In genomic region chr19:2244122-2244411, GRCh38 we compare ENCODE assay signal across 16 cellular contexts. TPM values are rescaled to one million over a fixed set of nuclear protein-coding genes. Genes with fewer than 3 reads are reported as not detected.
DNase-seq lines count a peak whose midpoint lies in the region; ATAC-seq, FAIRE-seq and TF ChIP-seq lines count a peak whose summit lies in the region.
"Had no signal": no experiment of that assay in that cellular context is flagged by ENCODE, and none has a peak within 500 bp of the region (broad histone marks: within the 10 kb centered on the region; RNA-seq: fewer than 3 reads in every experiment).

No MANE protein-coding gene starts in this region.

- peaks cover 84% of the 10 kb centered on the region for H4K20me1 ChIP-seq in IMR-90 (ENCODE audit: insufficient read depth, low read length)
- peaks cover 23% of the 10 kb centered on the region for H4K20me1 ChIP-seq in GM12878 (ENCODE audit: control insufficient read depth, insufficient read depth)

- peak overlapping the region; percentile 70 for H2AK9ac ChIP-seq in IMR-90 (replicated peaks; ENCODE audit: low read depth, low read length, poor library complexity)

- no peak for FAIRE-seq in GM12878 (lab: Jason Lieb, UNC)
- FAIRE-seq: A204.1, GM18507, H54 had no signal

- no peak for ATAC-seq in IMR-90 (ENCODE audit: low read depth)
- no peak for ATAC-seq in GM12878
- ATAC-seq: HCT116 had no signal

- no peaks in the 10 kb centered on the region for H3K9me3 ChIP-seq in IMR-90 (ENCODE audit: control insufficient read depth, insufficient read depth, low read length)
- no peaks in the 10 kb centered on the region for H3K9me3 ChIP-seq in GM12878 (replicated peaks; ENCODE audit: control insufficient read depth, insufficient read depth, low read length)

- no peak overlapping the region for H3K4ac ChIP-seq in IMR-90 (ENCODE audit: low read depth, low read length)

- TF ChIP-seq CTCF in IMR-90 (conservative IDR thresholded peaks at IDR 0.05; ENCODE audit: low read depth, low read length) (no peak), GM12878 (IDR thresholded peaks at IDR 0.05 in 2 of 3, conservative IDR thresholded peaks at IDR 0.05 in 1 of 3; ENCODE audit: control insufficient read depth in 2 of 3, extremely low read depth in 1 of 3, insufficient read depth in 1 of 3, low read depth in 3 of 3, low read length in 3 of 3) (no peak), nephron (IDR thresholded peaks at IDR 0.05; ENCODE audit: unreplicated experiment in 3 of 3) (no peak)

- peaks cover 25% of the 10 kb centered on the region for H3K36me3 Mint-ChIP-seq in nephron (ENCODE audit: low read depth)

- no peak overlapping the region for H3K56ac ChIP-seq in IMR-90 (ENCODE audit: extremely low read depth, insufficient read depth, low read length)

- no peak overlapping the region for H2BK5ac ChIP-seq in IMR-90 (ENCODE audit: low read depth, low read length, poor library complexity, severe bottlenecking)

- no peak overlapping the region for H2AK5ac ChIP-seq in IMR-90 (ENCODE audit: low read depth, low read length)

- H3K4me1 ChIP-seq in IMR-90 (ENCODE audit: control insufficient read depth, insufficient read depth, low read length) (peaks cover 10% of the 10 kb centered on the region; the same call in 1 of the 2 replicates), GM12878 (ENCODE audit: control insufficient read depth, insufficient read depth, low read length) (no peaks in the 10 kb centered on the region; the same call in 1 of the 2 replicates)

- dilution Hi-C loops in IMR-90 (cut with HindIII; ENCODE audit: low sequenced_read_pairs, unreplicated experiment) = no loop called here

- H2BK120ac ChIP-seq in IMR-90 (ENCODE audit: low read depth, low read length) = no peak overlapping the region

- no peak overlapping the region for H3K4me3 ChIP-seq in IMR-90 (ENCODE audit: insufficient read depth, low read depth, low read length)
- H3K4me3 ChIP-seq in GM12878 = no peak overlapping the region
- H3K4me3 ChIP-seq: GM23248 had no signal

- SMC1A ChIA-PET in GM12878 (lab: Charles Lee; ENCODE audit: uncharacterized antibody, unreplicated experiment) = no interaction called here

- CTCF ChIA-PET in IMR-90 (lab: Yijun Ruan, JAX) = no interaction called here
- CTCF ChIA-PET in GM12878 (lab: Yijun Ruan, JAX) = no interaction called here

- in situ Hi-C loops in IMR-90 (cut with MboI; ENCODE audit: low sequenced_read_pairs) = no loop called here
- in situ Hi-C loops in GM12878 (cut with MboI) = no loop called here

- no peak overlapping the region for H3K23ac ChIP-seq in IMR-90 (ENCODE audit: low read depth, low read length)

- H3K4me2 ChIP-seq in IMR-90 (ENCODE audit: low read depth, low read length) (no peak overlapping the region), GM12878 (ENCODE audit: control insufficient read depth, insufficient read depth) (no peak overlapping the region)

- peaks cover 7% of the 10 kb centered on the region for H3K9me1 ChIP-seq in IMR-90 (ENCODE audit: insufficient read depth, low read length)

- H3K4me1 Mint-ChIP-seq in nephron = peaks cover 35% of the 10 kb centered on the region

- BruUV-seq in IMR-90 (replicated peaks; lab: Mats Ljungman, UMichigan) (no TSS peak), GM12878 (replicated peaks; lab: Mats Ljungman, UMichigan) (no TSS peak)

- no peak overlapping the region for H3K14ac ChIP-seq in IMR-90 (replicated peaks; ENCODE audit: low read depth, low read length)

- TF ChIP-seq EP300 in GM12878 (IDR thresholded peaks at IDR 0.05; ENCODE audit: borderline replicate concordance in 1 of 2, control insufficient read depth in 1 of 2, low read depth in 2 of 2, low read length in 2 of 2) = no peak

- no peak overlapping the region for H3K4me3 Mint-ChIP-seq in nephron
- H3K4me3 Mint-ChIP-seq: B cell; CD4-positive, alpha-beta T cell had no signal

- no peak overlapping the region for H2BK20ac ChIP-seq in IMR-90 (ENCODE audit: low read depth, low read length)

- 88% methylated on average over 10 of the region's 12 CpGs; no CpG with 5 or more reads in 1 of the 2 experiments for WGBS in IMR-90 (ENCODE audit: extremely low coverage in 2 of 2, insufficient read length in 1 of 2), 2 experiments
- 82% methylated on average over 12 of the region's 12 CpGs for WGBS in GM12878 (ENCODE audit: insufficient coverage, insufficient replicate concordance, low lambda C conversion rate, missing lambda C conversion rate)

- TF ChIP-seq RAD21 in IMR-90 (IDR thresholded peaks at IDR 0.05; ENCODE audit: low read length) = no peak
- TF ChIP-seq RAD21 in GM12878 (IDR thresholded peaks at IDR 0.05; ENCODE audit: insufficient read depth, low read depth, low read length) = no peak

- intact Hi-C loops in IMR-90 (cut with micrococcal nuclease) (no loop called here), GM12878 (cut with micrococcal nuclease; ENCODE audit: unreplicated experiment) (no loop called here)

- no peak for DNase-seq in IMR-90
- DNase-seq in GM12878 (ENCODE audit: low read depth, low spot score) = no peak
- no peak for DNase-seq in globus pallidus (ENCODE audit: low spot score)
- no peak for DNase-seq in NCI-H748 (lab: John Stamatoyannopoulos, UW; ENCODE audit: unreplicated experiment)
- DNase-seq: C1 segment of cervical spinal cord; Calu3; CD4-positive, alpha-beta T cell; DMS 273 treated with DMSO at 0.1 percent for 48 hours; GM23248 had no signal

- H3K9ac ChIP-seq in IMR-90 (ENCODE audit: low read depth, low read length) = no peak overlapping the region
- H3K9ac ChIP-seq in GM12878 (ENCODE audit: control insufficient read depth, insufficient read depth, low read length) = no peak overlapping the region
- H3K9ac ChIP-seq: GM23248 had no signal

- H3K27ac ChIP-seq in IMR-90 (ENCODE audit: insufficient read depth, low read length) (no peak overlapping the region), GM12878 (ENCODE audit: control insufficient read depth, insufficient read depth) (no peak overlapping the region)
- H3K27ac ChIP-seq: GM23248 had no signal

- no peaks in the 10 kb centered on the region for H3K9me3 Mint-ChIP-seq in nephron
- H3K9me3 Mint-ChIP-seq: CD4-positive, alpha-beta T cell had no signal

- POLR2A ChIA-PET in IMR-90 (lab: Charles Lee; ENCODE audit: unreplicated experiment) (no interaction called here), GM12878 (lab: Charles Lee) (no interaction called here)

- no peak overlapping the region for H2AFZ ChIP-seq in IMR-90 (replicated peaks; ENCODE audit: low read length, poor library complexity)
- no peak overlapping the region for H2AFZ ChIP-seq in GM12878 (ENCODE audit: control insufficient read depth, low read depth, low read length)
- H2AFZ ChIP-seq: GM23248 had no signal

- H4K8ac ChIP-seq in IMR-90 (ENCODE audit: low read depth in 2 of 2, low read length in 2 of 2) = no peak overlapping the region

- H3K27me3 ChIP-seq in IMR-90 (ENCODE audit: control insufficient read depth, insufficient read depth, low read length) (no peaks in the 10 kb centered on the region), GM12878 (replicated peaks in 1 of 2; ENCODE audit: control insufficient read depth in 2 of 2, insufficient read depth in 2 of 2, low read length in 1 of 2) (no peaks in the 10 kb centered on the region)

- no peak overlapping the region for H3K18ac ChIP-seq in IMR-90 (ENCODE audit: low read depth, low read length)

- RAD21 ChIA-PET in GM12878 (lab: Charles Lee; ENCODE audit: unreplicated experiment) = no interaction called here

- H2BK15ac ChIP-seq in IMR-90 (ENCODE audit: low read depth, low read length) = no peak overlapping the region

- no peak overlapping the region for H4K5ac ChIP-seq in IMR-90 (ENCODE audit: low read depth, low read length)

- H3K27me3 Mint-ChIP-seq in nephron (ENCODE audit: low read depth) = no peaks in the 10 kb centered on the region
- H3K27me3 Mint-ChIP-seq: B cell; CD4-positive, alpha-beta T cell had no signal

- H3K79me1 ChIP-seq in IMR-90 (ENCODE audit: low read depth in 1 of 2, low read length in 2 of 2) = peaks cover 4 to 52% of the 10 kb centered on the region in 2 experiments; a peak in 2 of 4 replicates

- peaks cover 41% of the 10 kb centered on the region for H3K79me2 ChIP-seq in GM12878 (ENCODE audit: control insufficient read depth, insufficient read depth, low read length)

- no peak overlapping the region for H4K91ac ChIP-seq in IMR-90 (ENCODE audit: insufficient read depth, low read depth, low read length)

- peaks cover 55% of the 10 kb centered on the region for H3K36me3 ChIP-seq in IMR-90 (ENCODE audit: control insufficient read depth, insufficient read depth, low read length)
- peaks cover 12 to 49% of the 10 kb centered on the region in 2 experiments; a peak in 3 of 4 replicates for H3K36me3 ChIP-seq in GM12878 (ENCODE audit: control insufficient read depth in 2 of 2, insufficient read depth in 2 of 2, low read length in 1 of 2)

- peak overlapping the region; percentile 53 to 90 (median 89) for H3K27ac Mint-ChIP-seq in nephron
- H3K27ac Mint-ChIP-seq: B cell; CD4-positive, alpha-beta T cell had no signal

- TF ChIP-seq POLR2A in IMR-90 (IDR thresholded peaks at IDR 0.05; ENCODE audit: low read depth, low read length) (no peak), GM12878 (IDR thresholded peaks at IDR 0.05; ENCODE audit: low read depth, low read length) (peak; percentile 6; the same call in 1 of the 2 replicates)

RNA-seq across cellular contexts. Expression of gene AMH, which starts 5.1 kb away (rescaled TPM):
- total RNA-seq in IMR-90 (2012; rRNA removed) = under 0.01 TPM in 1 of 2 replicates, not detected in the other
- 0.86 and 1.5 TPM in 2 replicates for polyA plus RNA-seq in IMR-90 (2012; rRNA removed)
- 0.06 and 0.22 TPM in 2 replicates for polyA plus RNA-seq in IMR-90 (2012; cell fraction: cytosol; rRNA removed)
- polyA plus RNA-seq in IMR-90 (2012; cell fraction: nucleus; rRNA removed; ENCODE audit: low replicate concordance) = 9.1 and 40.5 TPM in 2 replicates
- total RNA-seq in GM12878 (2013; cell fraction: nucleolus; rRNA removed) = 3.2 and 4.9 TPM in 2 replicates
- total RNA-seq in GM12878 (2014; rRNA removed) = 1.4 and 1.7 TPM in 2 replicates
- total RNA-seq in GM12878 (2014; rRNA removed; fragmentation: Illumina TruSeq; extraction: Trizol) = 0.18 TPM in 1 of 2 replicates, not detected in the other
- total RNA-seq in GM12878 (2021) = 2.1 and 3.5 TPM in 2 replicates
- not detected for polyA plus RNA-seq in GM12878 (2011; ENCODE audit: low read depth)
- polyA plus RNA-seq in GM12878 (2011; rRNA removed) = 0.20 and 0.22 TPM in 2 replicates
- polyA plus RNA-seq in GM12878 (2011; cell fraction: cytosol; rRNA removed) = 0.30 and 0.89 TPM in 2 replicates
- 15.5 and 28.6 TPM in 2 replicates for polyA plus RNA-seq in GM12878 (2011; cell fraction: nucleus; rRNA removed)
- polyA plus RNA-seq in GM12878 (2012) = 0.27 and 0.92 TPM in 2 replicates
- polyA plus RNA-seq in GM12878 (2014; fragmentation: Illumina TruSeq; extraction: Trizol) = not detected in 2 replicates
- not detected for polyA plus RNA-seq in GM12878 (2014; fragmentation: Nextera tagmentation; extraction: Ambion mirVana)
- 2.6 TPM in 2 replicates for polyA plus RNA-seq in GM12878 (2014; rRNA removed)
- under 1 TPM in 1 of 2 experiments, not detected in 1; 0.17 TPM for polyA plus RNA-seq in GM12878 (2016; fragmentation: Nextera tagmentation; extraction: Ambion mirVana)
- polyA minus RNA-seq in GM12878 (2011; rRNA and poly(A)+ RNA removed) = 0.31 TPM in 1 of 2 replicates, not detected in the other
- polyA minus RNA-seq in GM12878 (2011; cell fraction: cytosol; rRNA and poly(A)+ RNA removed) = 1.2 TPM in 1 of 2 replicates, not detected in the other
- 1.6 and 5.0 TPM in 2 replicates for polyA minus RNA-seq in GM12878 (2011; cell fraction: nucleus; rRNA and poly(A)+ RNA removed)
- total RNA-seq: GM23248 had no signal
- polyA plus RNA-seq: GM23248 had no signal

RNA-seq across cellular contexts. Expression of gene SF3A2, which starts 7.4 kb away (rescaled TPM):
- 4.8 and 7.5 TPM in 2 replicates for total RNA-seq in IMR-90 (2012; rRNA removed)
- polyA plus RNA-seq in IMR-90 (2012; rRNA removed) = 29.8 and 34.5 TPM in 2 replicates
- polyA plus RNA-seq in IMR-90 (2012; cell fraction: cytosol; rRNA removed) = 18.6 and 34.5 TPM in 2 replicates
- 82.8 and 174 TPM in 2 replicates for polyA plus RNA-seq in IMR-90 (2012; cell fraction: nucleus; rRNA removed; ENCODE audit: low replicate concordance)
- 88.3 and 88.5 TPM in 2 replicates for total RNA-seq in GM12878 (2013; cell fraction: nucleolus; rRNA removed)
- total RNA-seq in GM12878 (2014; rRNA removed) = 41.5 and 49.3 TPM in 2 replicates
- total RNA-seq in GM12878 (2014; rRNA removed; fragmentation: Illumina TruSeq; extraction: Trizol) = 12.3 and 15.6 TPM in 2 replicates
- 132 and 143 TPM in 2 replicates for total RNA-seq in GM12878 (2021)
- polyA plus RNA-seq in GM12878 (2011; ENCODE audit: low read depth) = 49.8 TPM
- 3.3 and 5.4 TPM in 2 replicates for polyA plus RNA-seq in GM12878 (2011; rRNA removed)
- 11.1 and 14.5 TPM in 2 replicates for polyA plus RNA-seq in GM12878 (2011; cell fraction: cytosol; rRNA removed)
- polyA plus RNA-seq in GM12878 (2011; cell fraction: nucleus; rRNA removed) = 89.6 and 126 TPM in 2 replicates
- 86.1 and 131 TPM in 2 replicates for polyA plus RNA-seq in GM12878 (2012)
- polyA plus RNA-seq in GM12878 (2014; fragmentation: Illumina TruSeq; extraction: Trizol) = 2.4 and 26.9 TPM in 2 replicates
- polyA plus RNA-seq in GM12878 (2014; fragmentation: Nextera tagmentation; extraction: Ambion mirVana) = under 1 TPM; 0.33 to 0.55 TPM
- polyA plus RNA-seq in GM12878 (2014; rRNA removed) = 36.2 and 61.3 TPM in 2 replicates
- polyA plus RNA-seq in GM12878 (2016; fragmentation: Nextera tagmentation; extraction: Ambion mirVana) = 10 to 100 TPM; 34.4 to 39.7 TPM
- 10.2 and 25.5 TPM in 2 replicates for polyA minus RNA-seq in GM12878 (2011; rRNA and poly(A)+ RNA removed)
- 30.7 and 38.0 TPM in 2 replicates for polyA minus RNA-seq in GM12878 (2011; cell fraction: cytosol; rRNA and poly(A)+ RNA removed)
- 69.4 and 102 TPM in 2 replicates for polyA minus RNA-seq in GM12878 (2011; cell fraction: nucleus; rRNA and poly(A)+ RNA removed)

RNA-seq across cellular contexts. Expression of gene PLEKHJ1, which starts 7.9 kb away (rescaled TPM):
- 31.7 and 33.1 TPM in 2 replicates for total RNA-seq in IMR-90 (2012; rRNA removed)
- polyA plus RNA-seq in IMR-90 (2012; rRNA removed) = 62.8 and 69.8 TPM in 2 replicates
- polyA plus RNA-seq in IMR-90 (2012; cell fraction: cytosol; rRNA removed) = 88.7 and 101 TPM in 2 replicates
- polyA plus RNA-seq in IMR-90 (2012; cell fraction: nucleus; rRNA removed; ENCODE audit: low replicate concordance) = 146 and 214 TPM in 2 replicates
- total RNA-seq in GM12878 (2013; cell fraction: nucleolus; rRNA removed) = 30.4 and 31.3 TPM in 2 replicates
- total RNA-seq in GM12878 (2014; rRNA removed) = 131 and 133 TPM in 2 replicates
- 42.8 and 49.7 TPM in 2 replicates for total RNA-seq in GM12878 (2014; rRNA removed; fragmentation: Illumina TruSeq; extraction: Trizol)
- total RNA-seq in GM12878 (2021) = 92.9 and 98.0 TPM in 2 replicates
- 24.5 TPM for polyA plus RNA-seq in GM12878 (2011; ENCODE audit: low read depth)
- 27.7 and 52.0 TPM in 2 replicates for polyA plus RNA-seq in GM12878 (2011; rRNA removed)
- polyA plus RNA-seq in GM12878 (2011; cell fraction: cytosol; rRNA removed) = 90.9 and 142 TPM in 2 replicates
- polyA plus RNA-seq in GM12878 (2011; cell fraction: nucleus; rRNA removed) = 85.3 and 98.1 TPM in 2 replicates
- 53.2 and 83.0 TPM in 2 replicates for polyA plus RNA-seq in GM12878 (2012)
- 13.8 and 32.4 TPM in 2 replicates for polyA plus RNA-seq in GM12878 (2014; fragmentation: Illumina TruSeq; extraction: Trizol)
- 1 to 10 TPM; 1.3 to 6.9 TPM for polyA plus RNA-seq in GM12878 (2014; fragmentation: Nextera tagmentation; extraction: Ambion mirVana)
- 133 and 158 TPM in 2 replicates for polyA plus RNA-seq in GM12878 (2014; rRNA removed)
- polyA plus RNA-seq in GM12878 (2016; fragmentation: Nextera tagmentation; extraction: Ambion mirVana) = 100 to 1,000 TPM; 119 to 125 TPM
- polyA minus RNA-seq in GM12878 (2011; rRNA and poly(A)+ RNA removed) = 9.7 and 26.1 TPM in 2 replicates
- polyA minus RNA-seq in GM12878 (2011; cell fraction: cytosol; rRNA and poly(A)+ RNA removed) = 12.0 and 16.9 TPM in 2 replicates
- 14.1 and 27.3 TPM in 2 replicates for polyA minus RNA-seq in GM12878 (2011; cell fraction: nucleus; rRNA and poly(A)+ RNA removed)

RNA-seq across cellular contexts. Expression of gene JSRP1, which starts 12.2 kb away (rescaled TPM):
- total RNA-seq in IMR-90 (2012; rRNA removed) = not detected in 2 replicates
- polyA plus RNA-seq in IMR-90 (2012; rRNA removed) = not detected in 2 replicates
- polyA plus RNA-seq in IMR-90 (2012; cell fraction: cytosol; rRNA removed) = 0.07 and 0.18 TPM in 2 replicates
- 0.62 and 0.78 TPM in 2 replicates for polyA plus RNA-seq in IMR-90 (2012; cell fraction: nucleus; rRNA removed; ENCODE audit: low replicate concordance)
- not detected in 2 replicates for total RNA-seq in GM12878 (2013; cell fraction: nucleolus; rRNA removed)
- total RNA-seq in GM12878 (2014; rRNA removed) = not detected in 2 replicates
- not detected in 2 replicates for total RNA-seq in GM12878 (2014; rRNA removed; fragmentation: Illumina TruSeq; extraction: Trizol)
- 0.41 and 0.43 TPM in 2 replicates for total RNA-seq in GM12878 (2021)
- not detected for polyA plus RNA-seq in GM12878 (2011; ENCODE audit: low read depth)
- not detected in 2 replicates for polyA plus RNA-seq in GM12878 (2011; rRNA removed)
- polyA plus RNA-seq in GM12878 (2011; cell fraction: cytosol; rRNA removed) = 0.10 TPM in 1 of 2 replicates, not detected in the other
- 0.13 TPM in 1 of 2 replicates, not detected in the other for polyA plus RNA-seq in GM12878 (2011; cell fraction: nucleus; rRNA removed)
- polyA plus RNA-seq in GM12878 (2012) = 0.90 and 2.8 TPM in 2 replicates
- not detected in 2 replicates for polyA plus RNA-seq in GM12878 (2014; fragmentation: Illumina TruSeq; extraction: Trizol)
- polyA plus RNA-seq in GM12878 (2014; fragmentation: Nextera tagmentation; extraction: Ambion mirVana) = not detected
- 0.14 TPM in 1 of 2 replicates, not detected in the other for polyA plus RNA-seq in GM12878 (2014; rRNA removed)
- under 1 TPM; 0.49 to 0.91 TPM for polyA plus RNA-seq in GM12878 (2016; fragmentation: Nextera tagmentation; extraction: Ambion mirVana)
- 0.72 TPM in 1 of 2 replicates, not detected in the other for polyA minus RNA-seq in GM12878 (2011; rRNA and poly(A)+ RNA removed)
- not detected in 2 replicates for polyA minus RNA-seq in GM12878 (2011; cell fraction: cytosol; rRNA and poly(A)+ RNA removed)
- polyA minus RNA-seq in GM12878 (2011; cell fraction: nucleus; rRNA and poly(A)+ RNA removed) = not detected in 2 replicates
- total RNA-seq: GM23248 had no signal
- polyA plus RNA-seq: GM23248 had no signal

RNA-seq across cellular contexts. Expression of gene PEAK3, which starts 37.9 kb away (rescaled TPM):
- total RNA-seq in IMR-90 (2012; rRNA removed) (under 0.01 TPM in 1 of 2 replicates, not detected in the other), GM12878 (2014; rRNA removed) (not detected in 2 replicates), GM12878 (2014; rRNA removed; fragmentation: Illumina TruSeq; extraction: Trizol) (not detected in 2 replicates), GM12878 (2021) (0.10 and 0.13 TPM in 2 replicates)
- polyA plus RNA-seq in IMR-90 (2012; rRNA removed) (0.09 and 0.19 TPM in 2 replicates), GM12878 (2011; rRNA removed) (0.03 TPM in 1 of 2 replicates, not detected in the other), GM12878 (2014; fragmentation: Illumina TruSeq; extraction: Trizol) (not detected in 2 replicates), GM12878 (2014; fragmentation: Nextera tagmentation; extraction: Ambion mirVana) (not detected), GM12878 (2014; rRNA removed) (not detected in 2 replicates), GM12878 (2016; fragmentation: Nextera tagmentation; extraction: Ambion mirVana) (under 1 TPM in 1 of 2 experiments, not detected in 1; 0.05 TPM)
- polyA plus RNA-seq in IMR-90 (2012; cell fraction: cytosol; rRNA removed) = 0.09 and 0.15 TPM in 2 replicates
- 0.14 TPM in 1 of 2 replicates, not detected in the other for polyA plus RNA-seq in IMR-90 (2012; cell fraction: nucleus; rRNA removed; ENCODE audit: low replicate concordance)
- total RNA-seq in GM12878 (2013; cell fraction: nucleolus; rRNA removed) = not detected in 2 replicates
- polyA plus RNA-seq in GM12878 (2011; ENCODE audit: low read depth) = 0.09 TPM
- not detected in 2 replicates for polyA plus RNA-seq in GM12878 (2011; cell fraction: cytosol; rRNA removed)
- polyA plus RNA-seq in GM12878 (2011; cell fraction: nucleus; rRNA removed) = 0.06 and 0.19 TPM in 2 replicates
- 0.25 and 1.1 TPM in 2 replicates for polyA plus RNA-seq in GM12878 (2012)
- 0.05 TPM in 1 of 2 replicates, not detected in the other for polyA minus RNA-seq in GM12878 (2011; rRNA and poly(A)+ RNA removed)
- polyA minus RNA-seq in GM12878 (2011; cell fraction: cytosol; rRNA and poly(A)+ RNA removed) = 0.52 TPM in 1 of 2 replicates, not detected in the other
- polyA minus RNA-seq in GM12878 (2011; cell fraction: nucleus; rRNA and poly(A)+ RNA removed) = 0.12 and 0.19 TPM in 2 replicates
- total RNA-seq: Calu3; CD4-positive, alpha-beta T cell; Daoy; GM23248 had no signal
- polyA plus RNA-seq: GM23248 had no signal
